19 cellular contexts compared by ENCODE assay signal in the genomic region with DNA sequence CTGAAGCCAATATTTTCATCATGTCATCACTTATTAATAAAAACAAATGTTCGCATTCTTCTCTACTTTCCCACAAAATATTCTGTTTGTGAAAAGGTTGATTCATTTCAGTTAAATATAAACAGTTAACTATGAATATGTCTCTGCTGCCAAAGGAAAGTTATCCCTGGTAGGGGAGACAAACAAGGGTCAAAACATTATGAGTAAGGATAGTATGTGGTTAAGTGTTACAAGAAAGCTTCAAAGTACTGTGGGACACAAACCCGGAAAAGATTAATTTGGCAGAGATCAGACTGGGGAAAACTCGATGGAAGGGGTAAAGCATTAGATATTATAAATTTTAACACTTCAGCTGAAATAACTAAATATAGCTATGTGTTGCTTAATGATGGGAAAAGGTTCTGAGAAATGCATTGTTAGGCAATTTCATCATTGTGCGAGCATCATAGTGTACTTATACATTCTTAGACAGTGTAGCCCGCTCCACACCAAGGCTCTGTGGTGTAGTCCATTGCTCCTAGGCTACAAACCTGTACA.
A peak's percentile ranks its signal among the peaks of the same experiment; 100 is the strongest.
DNase-seq lines count a peak whose midpoint lies in the region; ATAC-seq and TF ChIP-seq lines count a peak whose summit lies in the region.
"Had no signal": no experiment of that assay in that cellular context is flagged by ENCODE, and none has a peak within 500 bp of the region (broad histone marks: within the 10 kb centered on the region; RNA-seq: fewer than 3 reads in every experiment).

No MANE protein-coding gene starts in this region.

- peak overlapping the region; percentile 18 for H3K27ac Mint-ChIP-seq in MCF 10A (ENCODE audit: low read depth, unreplicated experiment)
- no peak overlapping the region for H3K27ac Mint-ChIP-seq in WTC11
- H3K27ac Mint-ChIP-seq: activated CD8-positive, alpha-beta T cell treated with anti-CD3 and anti-CD28 coated beads, Interleukin-2, amount 10 ng/mL, durations not matched to agents 7 days and 5 days; effector memory CD8-positive, alpha-beta T cell; naive thymus-derived CD8-positive, alpha-beta T cell; stimulated activated naive CD8-positive, alpha-beta T cell treated with anti-CD3 and anti-CD28 coated beads, Interleukin-15, Interleukin-2, amounts not matched to agents 100 ng/mL and 50 ng/mL, for 24 hours had no signal

- no TSS peak for BruUV-seq in MCF 10A (replicated peaks; lab: Mats Ljungman, UMichigan)

- ATAC-seq in WTC11 = no peak
- ATAC-seq: activated CD8-positive, alpha-beta T cell treated with anti-CD3 and anti-CD28 coated beads, Interleukin-2, amount 10 ng/mL, durations not matched to agents 7 days and 5 days; effector memory CD8-positive, alpha-beta T cell; naive thymus-derived CD8-positive, alpha-beta T cell; right cardiac atrium had no signal

- H3K27me3 ChIP-seq in breast epithelium = no peaks in the 10 kb centered on the region
- H3K27me3 ChIP-seq: ascending aorta, heart left ventricle had no signal

- no peak overlapping the region for H3K4me3 ChIP-seq in breast epithelium
- H3K4me3 ChIP-seq: ascending aorta, heart left ventricle, SK-N-MC had no signal

- H3K27ac ChIP-seq in breast epithelium = no peak overlapping the region
- H3K27ac ChIP-seq: 22Rv1, ascending aorta, heart left ventricle, SK-N-MC had no signal

- no peak for TF ChIP-seq CTCF in MCF 10A (IDR thresholded peaks at IDR 0.05; ENCODE audit: unreplicated experiment)
- no peak for TF ChIP-seq CTCF in breast epithelium (IDR thresholded peaks at IDR 0.05)
- no peak for TF ChIP-seq CTCF in WTC11 (IDR thresholded peaks at IDR 0.05)

- no peaks in the 10 kb centered on the region for H3K4me1 ChIP-seq in breast epithelium
- H3K4me1 ChIP-seq: ascending aorta had no signal

- no peak for TF ChIP-seq POLR2A in breast epithelium (IDR thresholded peaks at IDR 0.05)

- CTCF ChIA-PET in MCF 10A (lab: Yijun Ruan, JAX) = no interaction called here
- CTCF ChIA-PET in WTC11 (lab: Charles Lee) = no interaction called here

- DNase-seq in MCF 10A (ENCODE audit: unreplicated experiment) (peak; percentile 39), breast epithelium (ENCODE audit: low spot score in 2 of 2) (no peak), astrocyte of the hippocampus (ENCODE audit: low read depth, low spot score) (peak; percentile 52), hepatic stellate cell (ENCODE audit: low spot score) (peak; percentile 20), stromal cell of bone marrow (ENCODE audit: low read depth) (peak; percentile 46), medulla oblongata (ENCODE audit: extremely low spot score) (no peak), iPS-NIHi7 (ENCODE audit: extremely low spot score) (no peak), WTC11 (ENCODE audit: low spot score) (no peak)
- DNase-seq: activated CD8-positive, alpha-beta T cell treated with anti-CD3 and anti-CD28 coated beads, Interleukin-2, amount 10 ng/mL, durations not matched to agents 7 days and 5 days; activated effector memory CD4-positive, alpha-beta T cell treated with Interleukin-2 at 50 U/mL for 16 hours; DMS 273 treated with DMSO at 0.1 percent for 48 hours; effector memory CD8-positive, alpha-beta T cell; heart left ventricle; naive thymus-derived CD8-positive, alpha-beta T cell; right cardiac atrium had no signal

- POLR2A ChIA-PET in MCF 10A (lab: Yijun Ruan, JAX) = interaction anchor here (1.0 kb wide), 1 partner anchor 13 kb away, joined by 3 read pairs; no protein-coding TSS in a partner anchor
- POLR2A ChIA-PET in WTC11 (lab: Charles Lee) = no interaction called here

- intact Hi-C loops in MCF 10A (cut with micrococcal nuclease) (no loop called here), breast epithelium (cut with DNase I; ENCODE audit: low total_unique reads) (loop anchor here (5.0 kb wide), 1 partner anchor 411 kb away; no protein-coding TSS in a partner anchor)

- H3K36me3 Mint-ChIP-seq in MCF 10A (ENCODE audit: insufficient read depth, unreplicated experiment) = no peaks in the 10 kb centered on the region
- peaks cover 4% of the 10 kb centered on the region; the same call in 1 of the 2 replicates for H3K36me3 Mint-ChIP-seq in WTC11

- H3K4me1 Mint-ChIP-seq in MCF 10A (ENCODE audit: insufficient read depth, unreplicated experiment) (peaks cover 12% of the 10 kb centered on the region), WTC11 (peaks cover 14% of the 10 kb centered on the region)

- H3K36me3 ChIP-seq in breast epithelium = no peaks in the 10 kb centered on the region
- H3K36me3 ChIP-seq: ascending aorta, heart left ventricle had no signal

- H3K27me3 Mint-ChIP-seq in MCF 10A (ENCODE audit: insufficient read depth, unreplicated experiment) = no peaks in the 10 kb centered on the region
- no peaks in the 10 kb centered on the region for H3K27me3 Mint-ChIP-seq in WTC11 (ENCODE audit: low read depth)
- H3K27me3 Mint-ChIP-seq: effector memory CD8-positive, alpha-beta T cell; naive thymus-derived CD8-positive, alpha-beta T cell; stimulated activated naive CD8-positive, alpha-beta T cell treated with anti-CD3 and anti-CD28 coated beads, Interleukin-15, Interleukin-2, amounts not matched to agents 100 ng/mL and 50 ng/mL, for 24 hours had no signal

- peaks cover 10% of the 10 kb centered on the region for H3K9me3 Mint-ChIP-seq in MCF 10A (ENCODE audit: unreplicated experiment)
- peaks cover 21% of the 10 kb centered on the region for H3K9me3 Mint-ChIP-seq in WTC11
- H3K9me3 Mint-ChIP-seq: effector memory CD8-positive, alpha-beta T cell; stimulated activated naive CD8-positive, alpha-beta T cell treated with anti-CD3 and anti-CD28 coated beads, Interleukin-15, Interleukin-2, amounts not matched to agents 100 ng/mL and 50 ng/mL, for 24 hours had no signal

- H3K9me3 ChIP-seq in breast epithelium = peaks cover 3 to 4% of the 10 kb centered on the region in 2 donors
- H3K9me3 ChIP-seq: ascending aorta had no signal

- H3K4me3 Mint-ChIP-seq in MCF 10A (ENCODE audit: unreplicated experiment) (no peak overlapping the region), WTC11 (no peak overlapping the region)
- H3K4me3 Mint-ChIP-seq: activated CD8-positive, alpha-beta T cell treated with anti-CD3 and anti-CD28 coated beads, Interleukin-2, amount 10 ng/mL, durations not matched to agents 7 days and 5 days; effector memory CD8-positive, alpha-beta T cell; naive thymus-derived CD8-positive, alpha-beta T cell; stimulated activated naive CD8-positive, alpha-beta T cell treated with anti-CD3 and anti-CD28 coated beads, Interleukin-15, Interleukin-2, amounts not matched to agents 100 ng/mL and 50 ng/mL, for 24 hours had no signal

TF ChIP-seq in WTC11, 78 proteins besides CTCF, POLR2A, EP300 and RAD21 (continues in another document):
- TF ChIP-seq, protein P1, sequence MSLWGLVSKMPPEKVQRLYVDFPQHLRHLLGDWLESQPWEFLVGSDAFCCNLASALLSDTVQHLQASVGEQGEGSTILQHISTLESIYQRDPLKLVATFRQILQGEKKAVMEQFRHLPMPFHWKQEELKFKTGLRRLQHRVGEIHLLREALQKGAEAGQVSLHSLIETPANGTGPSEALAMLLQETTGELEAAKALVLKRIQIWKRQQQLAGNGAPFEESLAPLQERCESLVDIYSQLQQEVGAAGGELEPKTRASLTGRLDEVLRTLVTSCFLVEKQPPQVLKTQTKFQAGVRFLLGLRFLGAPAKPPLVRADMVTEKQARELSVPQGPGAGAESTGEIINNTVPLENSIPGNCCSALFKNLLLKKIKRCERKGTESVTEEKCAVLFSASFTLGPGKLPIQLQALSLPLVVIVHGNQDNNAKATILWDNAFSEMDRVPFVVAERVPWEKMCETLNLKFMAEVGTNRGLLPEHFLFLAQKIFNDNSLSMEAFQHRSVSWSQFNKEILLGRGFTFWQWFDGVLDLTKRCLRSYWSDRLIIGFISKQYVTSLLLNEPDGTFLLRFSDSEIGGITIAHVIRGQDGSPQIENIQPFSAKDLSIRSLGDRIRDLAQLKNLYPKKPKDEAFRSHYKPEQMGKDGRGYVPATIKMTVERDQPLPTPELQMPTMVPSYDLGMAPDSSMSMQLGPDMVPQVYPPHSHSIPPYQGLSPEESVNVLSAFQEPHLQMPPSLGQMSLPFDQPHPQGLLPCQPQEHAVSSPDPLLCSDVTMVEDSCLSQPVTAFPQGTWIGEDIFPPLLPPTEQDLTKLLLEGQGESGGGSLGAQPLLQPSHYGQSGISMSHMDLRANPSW (CRISPR knock-in tag; conservative IDR thresholded peaks at IDR 0.05; ENCODE audit: low read depth) = no peak
- TF ChIP-seq SMAD4 (CRISPR knock-in tag; IDR thresholded peaks at IDR 0.05) (no peak), JUN (CRISPR knock-in tag; IDR thresholded peaks at IDR 0.05) (no peak), PREB (CRISPR knock-in tag; IDR thresholded peaks at IDR 0.05; ENCODE audit: borderline replicate concordance) (no peak), IRF1 (CRISPR knock-in tag; IDR thresholded peaks at IDR 0.05) (no peak), MYBL2 (CRISPR knock-in tag; IDR thresholded peaks at IDR 0.05) (no peak)
- TF ChIP-seq, protein P2, sequence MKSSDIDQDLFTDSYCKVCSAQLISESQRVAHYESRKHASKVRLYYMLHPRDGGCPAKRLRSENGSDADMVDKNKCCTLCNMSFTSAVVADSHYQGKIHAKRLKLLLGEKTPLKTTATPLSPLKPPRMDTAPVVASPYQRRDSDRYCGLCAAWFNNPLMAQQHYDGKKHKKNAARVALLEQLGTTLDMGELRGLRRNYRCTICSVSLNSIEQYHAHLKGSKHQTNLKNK (CRISPR knock-in tag; IDR thresholded peaks at IDR 0.05) = no peak
- TF ChIP-seq, protein P3, sequence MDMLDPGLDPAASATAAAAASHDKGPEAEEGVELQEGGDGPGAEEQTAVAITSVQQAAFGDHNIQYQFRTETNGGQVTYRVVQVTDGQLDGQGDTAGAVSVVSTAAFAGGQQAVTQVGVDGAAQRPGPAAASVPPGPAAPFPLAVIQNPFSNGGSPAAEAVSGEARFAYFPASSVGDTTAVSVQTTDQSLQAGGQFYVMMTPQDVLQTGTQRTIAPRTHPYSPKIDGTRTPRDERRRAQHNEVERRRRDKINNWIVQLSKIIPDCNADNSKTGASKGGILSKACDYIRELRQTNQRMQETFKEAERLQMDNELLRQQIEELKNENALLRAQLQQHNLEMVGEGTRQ (CRISPR knock-in tag; IDR thresholded peaks at IDR 0.05) = no peak

Comparison
In these comparisons a context has a peak if more than half of its experiments do, and no peak if none do; other contexts are left out.
1. DNase-seq: peak in MCF 10A (single experiment), astrocyte of the hippocampus (single experiment), hepatic stellate cell (single experiment) and stromal cell of bone marrow (single experiment); none in breast epithelium (0 of 2), medulla oblongata (single experiment), iPS-NIHi7 (single experiment) and WTC11 (single experiment).